18 cellular contexts compared by ENCODE assay signal in genomic region chr13:102286326-102286725, GRCh38.
DNase-seq lines count a peak whose midpoint lies in the region; ATAC-seq, FAIRE-seq and TF ChIP-seq lines count a peak whose summit lies in the region.
"Had no signal": no experiment of that assay in that cellular context is flagged by ENCODE, and none has a peak within 500 bp of the region (broad histone marks: within the 10 kb centered on the region; RNA-seq: fewer than 3 reads in every experiment).

No MANE protein-coding gene starts in this region.

- H3K27ac ChIP-seq in A549 (no peak overlapping the region), keratinocyte (ENCODE audit: control insufficient read depth, insufficient read depth, low read length) (peak overlapping the region; percentile 13)
- H3K27ac ChIP-seq: lower lobe of right lung, neutrophil, SJSA1, uterus, WERI-Rb-1 had no signal

- no peak for TF ChIP-seq CTCF in A549 (IDR thresholded peaks at IDR 0.05)
- TF ChIP-seq CTCF in astrocyte of the spinal cord (IDR thresholded peaks at IDR 0.05; ENCODE audit: low read depth, low read length) = no peak
- no peak for TF ChIP-seq CTCF in keratinocyte (optimal IDR thresholded peaks at IDR 0.05 in 1 of 3, IDR thresholded peaks at IDR 0.05 in 1 of 3, conservative IDR thresholded peaks at IDR 0.05 in 1 of 3; ENCODE audit: extremely low read depth in 1 of 3, insufficient read depth in 2 of 3, low read length in 3 of 3)

- TF ChIP-seq POLR2A in A549 (IDR thresholded peaks at IDR 0.05; ENCODE audit: low read length) = no peak

- ATAC-seq in A549 = peak; percentile 78 to 80

- no peak overlapping the region for H3K9ac ChIP-seq in keratinocyte (ENCODE audit: control insufficient read depth, extremely low read depth, insufficient read depth, low read length)

- H3K79me2 ChIP-seq in keratinocyte (ENCODE audit: control insufficient read depth, insufficient read depth, low read length) = no peaks in the 10 kb centered on the region

- H3K4me3 ChIP-seq in A549 = no peak overlapping the region
- H3K4me3 ChIP-seq in astrocyte of the spinal cord (ENCODE audit: low read depth, low read length) = no peak overlapping the region
- H3K4me3 ChIP-seq in keratinocyte (ENCODE audit: control insufficient read depth in 2 of 3, extremely low read depth in 1 of 3, insufficient read depth in 2 of 3, low read depth in 1 of 3, low read length in 3 of 3) = no peak overlapping the region
- H3K4me3 ChIP-seq: lower lobe of right lung, SJSA1, uterus had no signal

- TF ChIP-seq EP300 in A549 (IDR thresholded peaks at IDR 0.05) = no peak

- H4K20me1 ChIP-seq in keratinocyte (ENCODE audit: control insufficient read depth, extremely low read depth, insufficient read depth, low read length) = no peaks in the 10 kb centered on the region

- peak; percentile 0 to 29 for DNase-seq in A549 (ENCODE audit: low read depth in 1 of 2, low spot score in 1 of 2)
- peak; percentile 64 for DNase-seq in HPDE6-E6E7 (ENCODE audit: extremely low spot score)
- peak; percentile 84 for DNase-seq in astrocyte of the spinal cord (ENCODE audit: low read depth, low spot score)
- peak; percentile 86 for DNase-seq in keratinocyte (ENCODE audit: low read depth, low spot score)
- DNase-seq in effector CD8-positive, alpha-beta T cell (lab: John Stamatoyannopoulos, UW) = no peak
- DNase-seq in HUDEP-2 (lab: John Stamatoyannopoulos, UW; ENCODE audit: unreplicated experiment in 76 of 76) = no peak
- DNase-seq in SK-N-DZ (ENCODE audit: low spot score) = no peak
- no peak for DNase-seq in HuH-7 (ENCODE audit: low spot score)
- DNase-seq: dermis blood vessel endothelial cell, DMS79 treated with DMSO at 0.1 percent for 48 hours, glutamatergic neuron, H7, lower lobe of right lung, NCI-H526, uterus, WERI-Rb-1 had no signal

- TF ChIP-seq RAD21 in A549 (conservative IDR thresholded peaks at IDR 0.05 in 1 of 2, IDR thresholded peaks at IDR 0.05 in 1 of 2) = no peak

- no peak overlapping the region for H2AFZ ChIP-seq in keratinocyte (ENCODE audit: control insufficient read depth, low read length)

- 0% methylated on average over 1 of the region's 1 CpG for WGBS in A549 (ENCODE audit: missing lambda C conversion rate)

- peak overlapping the region; percentile 39; the same call in 2 of the 3 replicates for H3K4me2 ChIP-seq in A549
- H3K4me2 ChIP-seq in keratinocyte (ENCODE audit: control insufficient read depth, extremely low read depth, insufficient read depth, low read depth, low read length) = no peak overlapping the region

- H3K4me1 ChIP-seq in A549 = peaks cover 4% of the 10 kb centered on the region; the same call in 1 of the 3 replicates
- peaks cover 19% of the 10 kb centered on the region for H3K4me1 ChIP-seq in keratinocyte (ENCODE audit: control insufficient read depth, extremely low read depth, insufficient read depth, low read length)
- H3K4me1 ChIP-seq: lower lobe of right lung, SJSA1, uterus had no signal

- H3K27me3 ChIP-seq in keratinocyte (ENCODE audit: control insufficient read depth, extremely low read depth, insufficient read depth, low read length) = no peaks in the 10 kb centered on the region
- H3K27me3 ChIP-seq: neutrophil, SJSA1, uterus had no signal

- no peaks in the 10 kb centered on the region for H3K36me3 ChIP-seq in keratinocyte (ENCODE audit: control insufficient read depth in 2 of 2, extremely low read depth in 1 of 2, insufficient read depth in 2 of 2, low read length in 2 of 2)
- H3K36me3 ChIP-seq: lower lobe of right lung, neutrophil, SJSA1, uterus, WERI-Rb-1 had no signal

- no peaks in the 10 kb centered on the region for H3K9me1 ChIP-seq in keratinocyte (ENCODE audit: control insufficient read depth, extremely low read depth, insufficient read depth, low read length)

- CTCF ChIA-PET in A549 (lab: Yijun Ruan, JAX) = no interaction called here

- FAIRE-seq in A549 (lab: Jason Lieb, UNC) = no peak
- peak; percentile 71 for FAIRE-seq in keratinocyte (lab: Jason Lieb, UNC)

- in situ Hi-C loops in astrocyte of the spinal cord (cut with HindIII; ENCODE audit: low sequenced_read_pairs) = no loop called here

- H3K9me3 ChIP-seq in A549 (no peaks in the 10 kb centered on the region), keratinocyte (ENCODE audit: control insufficient read depth, low read depth, low read length) (no peaks in the 10 kb centered on the region)
- H3K9me3 ChIP-seq: lower lobe of right lung, neutrophil, SJSA1, uterus had no signal

- POLR2A ChIA-PET in A549 (lab: Yijun Ruan, JAX) = no interaction called here

- dilution Hi-C loops in keratinocyte (cut with MboI; ENCODE audit: extremely low pct_ligation_motif_present, low sequenced_read_pairs) = no loop called here

TF ChIP-seq in A549, 52 proteins besides CTCF, POLR2A, EP300 and RAD21:
- TF ChIP-seq CHD4 (IDR thresholded peaks at IDR 0.05; ENCODE audit: borderline replicate concordance) (no peak), CEBPB (IDR thresholded peaks at IDR 0.05) (peak; percentile 46 to 70; a peak in 2 of 4 replicates), HOXB13 (CRISPR knock-in tag; IDR thresholded peaks at IDR 0.05; ENCODE audit: low read depth) (no peak), JUNB (IDR thresholded peaks at IDR 0.05) (peak; percentile 29; the same call in 1 of the 2 replicates), FOSL2 (IDR thresholded peaks at IDR 0.05) (peak; percentile 46; the same call in 1 of the 2 replicates), FOSL2 (CRISPR knock-in tag; IDR thresholded peaks at IDR 0.05) (peak; percentile 50)
- TF ChIP-seq, protein P1, sequence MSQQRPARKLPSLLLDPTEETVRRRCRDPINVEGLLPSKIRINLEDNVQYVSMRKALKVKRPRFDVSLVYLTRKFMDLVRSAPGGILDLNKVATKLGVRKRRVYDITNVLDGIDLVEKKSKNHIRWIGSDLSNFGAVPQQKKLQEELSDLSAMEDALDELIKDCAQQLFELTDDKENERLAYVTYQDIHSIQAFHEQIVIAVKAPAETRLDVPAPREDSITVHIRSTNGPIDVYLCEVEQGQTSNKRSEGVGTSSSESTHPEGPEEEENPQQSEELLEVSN (IDR thresholded peaks at IDR 0.05; ENCODE audit: borderline replicate concordance, low read depth) = no peak
- TF ChIP-seq, protein P2, sequence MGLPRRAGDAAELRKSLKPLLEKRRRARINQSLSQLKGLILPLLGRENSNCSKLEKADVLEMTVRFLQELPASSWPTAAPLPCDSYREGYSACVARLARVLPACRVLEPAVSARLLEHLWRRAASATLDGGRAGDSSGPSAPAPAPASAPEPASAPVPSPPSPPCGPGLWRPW (IDR thresholded peaks at IDR 0.05) = peak; percentile 23; the same call in 1 of the 2 replicates
TF ChIP-seq in A549: peak in this region for 4.

Comparison
In these comparisons a context has a peak if more than half of its experiments do, and no peak if none do; other contexts are left out.
1. DNase-seq: peak in A549 (2 of 2), HPDE6-E6E7 (single experiment), astrocyte of the spinal cord (single experiment) and keratinocyte (single experiment); none in effector CD8-positive, alpha-beta T cell (single experiment), HUDEP-2 (0 of 76), SK-N-DZ (single experiment) and HuH-7 (single experiment).